Comparison of ENCODE assay signal across 17 cellular contexts in genomic region chr20:49409302-49409969, GRCh38.
DNase-seq lines count a peak whose midpoint lies in the region; ATAC-seq and TF ChIP-seq lines count a peak whose summit lies in the region.
"Had no signal": no experiment of that assay in that cellular context is flagged by ENCODE, and none has a peak within 500 bp of the region (broad histone marks: within the 10 kb centered on the region; RNA-seq: fewer than 3 reads in every experiment).

No MANE protein-coding gene starts in this region.

- CTCF ChIA-PET in WTC11 (lab: Charles Lee) = interaction anchor here (1.3 kb wide), 1 partner anchor 75 kb away, joined by 3 read pairs; no protein-coding TSS in a partner anchor
- CTCF ChIA-PET in activated CD8-positive, alpha-beta T cell treated with anti-CD3 and anti-CD28 coated beads for 36 hours (lab: Charles Lee) = interaction anchor here (1.4 kb wide), 1 partner anchor 25 kb away, joined by 5 read pairs; no protein-coding TSS in a partner anchor

- H4K12ac ChIP-seq in trophoblast cell (ENCODE audit: low read depth, low read length) = no peak overlapping the region

- H3K79me2 ChIP-seq in trophoblast cell (ENCODE audit: control insufficient read depth, insufficient read depth, low read length, poor library complexity) = no peaks in the 10 kb centered on the region

- H2BK12ac ChIP-seq in trophoblast cell (ENCODE audit: low read length) = no peak overlapping the region

- H2BK120ac ChIP-seq in trophoblast cell (ENCODE audit: insufficient read depth, low read length, poor library complexity) = no peak overlapping the region

- no peaks in the 10 kb centered on the region for H3K9me3 ChIP-seq in gastroesophageal sphincter
- H3K9me3 ChIP-seq in trophoblast cell (ENCODE audit: insufficient read depth, low read depth, low read length) = no peaks in the 10 kb centered on the region
- H3K9me3 ChIP-seq: BE2C, HAP-1 had no signal

- H4K91ac ChIP-seq in trophoblast cell (ENCODE audit: low read depth, low read length) = no peak overlapping the region

- H2AK5ac ChIP-seq in trophoblast cell (ENCODE audit: low read length) = no peak overlapping the region

- H3K4me1 ChIP-seq in gastroesophageal sphincter = peaks cover 0 to 71% (median 6%) of the 10 kb centered on the region in 3 donors
- no peaks in the 10 kb centered on the region for H3K4me1 ChIP-seq in trophoblast cell (ENCODE audit: control insufficient read depth in 1 of 2, insufficient read depth in 2 of 2, low read length in 2 of 2)
- H3K4me1 ChIP-seq: BE2C, HAP-1 had no signal

- no peak overlapping the region for H3K4me3 Mint-ChIP-seq in WTC11
- H3K4me3 Mint-ChIP-seq in osteocyte (ENCODE audit: unreplicated experiment) = no peak overlapping the region
- no peak overlapping the region for H3K4me3 Mint-ChIP-seq in activated CD8-positive, alpha-beta T cell treated with anti-CD3 and anti-CD28 coated beads for 36 hours
- H3K4me3 Mint-ChIP-seq: CD4-positive, CD25-positive, alpha-beta regulatory T cell; CD8-positive, alpha-beta memory T cell had no signal

- H3K4me1 Mint-ChIP-seq in WTC11 (peaks cover 7% of the 10 kb centered on the region), osteocyte (ENCODE audit: unreplicated experiment) (peaks cover 70% of the 10 kb centered on the region)
- no peaks in the 10 kb centered on the region for H3K4me1 Mint-ChIP-seq in activated CD8-positive, alpha-beta T cell treated with anti-CD3 and anti-CD28 coated beads for 36 hours (ENCODE audit: low read depth)
- H3K4me1 Mint-ChIP-seq: CD4-positive, CD25-positive, alpha-beta regulatory T cell; CD8-positive, alpha-beta memory T cell had no signal

- H3K14ac ChIP-seq in trophoblast cell (ENCODE audit: low read length) = no peak overlapping the region

- no peak for DNase-seq in WTC11 (ENCODE audit: low spot score)
- DNase-seq in osteocyte (ENCODE audit: extremely low spot score, unreplicated experiment) = no peak
- DNase-seq in activated CD8-positive, alpha-beta T cell treated with anti-CD3 and anti-CD28 coated beads for 36 hours = no peak
- no peak for DNase-seq in HCEC 1CT
- no peak for DNase-seq in SIG-M5 (lab: John Stamatoyannopoulos, UW)
- no peak for DNase-seq in trophoblast cell
- DNase-seq: BE2C; C1 segment of cervical spinal cord; CD4-positive, CD25-positive, alpha-beta regulatory T cell; CD8-positive, alpha-beta memory T cell; DMS 273 treated with DMSO at 0.1 percent for 48 hours; DMS53; DND-41; EL had no signal

- H3K27me3 Mint-ChIP-seq in WTC11 (ENCODE audit: low read depth) (no peaks in the 10 kb centered on the region; the same call in 1 of the 2 replicates), osteocyte (ENCODE audit: unreplicated experiment) (no peaks in the 10 kb centered on the region)
- H3K27me3 Mint-ChIP-seq in activated CD8-positive, alpha-beta T cell treated with anti-CD3 and anti-CD28 coated beads for 36 hours = peaks cover 17% of the 10 kb centered on the region

- H3K23ac ChIP-seq in trophoblast cell (ENCODE audit: low read length) = no peak overlapping the region

- H3K27ac ChIP-seq in gastroesophageal sphincter = peak overlapping the region in 3 of 4 donors; percentile 87 to 92 (median 91)
- no peak overlapping the region for H3K27ac ChIP-seq in trophoblast cell (ENCODE audit: low read depth, low read length)

- POLR2A ChIA-PET in WTC11 (lab: Charles Lee) = no interaction called here
- POLR2A ChIA-PET in activated CD8-positive, alpha-beta T cell treated with anti-CD3 and anti-CD28 coated beads for 36 hours (lab: Charles Lee) = no interaction called here

- H2AFZ ChIP-seq in trophoblast cell (ENCODE audit: insufficient read depth, low read length, poor library complexity) = no peak overlapping the region

- H2BK5ac ChIP-seq in trophoblast cell (ENCODE audit: low read depth, low read length, poor library complexity) = no peak overlapping the region

- TF ChIP-seq CTCF in WTC11 (IDR thresholded peaks at IDR 0.05) = no peak
- no peak for TF ChIP-seq CTCF in gastroesophageal sphincter (IDR thresholded peaks at IDR 0.05)
- TF ChIP-seq CTCF in osteocyte (IDR thresholded peaks at IDR 0.05) = no peak
- TF ChIP-seq CTCF in activated CD8-positive, alpha-beta T cell treated with anti-CD3 and anti-CD28 coated beads for 36 hours (IDR thresholded peaks at IDR 0.05) = no peak

- no peaks in the 10 kb centered on the region for H3K9me3 Mint-ChIP-seq in WTC11
- H3K9me3 Mint-ChIP-seq in osteocyte (ENCODE audit: unreplicated experiment) = no peaks in the 10 kb centered on the region
- no peaks in the 10 kb centered on the region for H3K9me3 Mint-ChIP-seq in activated CD8-positive, alpha-beta T cell treated with anti-CD3 and anti-CD28 coated beads for 36 hours
- H3K9me3 Mint-ChIP-seq: CD4-positive, CD25-positive, alpha-beta regulatory T cell; CD8-positive, alpha-beta memory T cell had no signal

- intact Hi-C loops in activated CD8-positive, alpha-beta T cell treated with anti-CD3 and anti-CD28 coated beads for 36 hours (cut with micrococcal nuclease) = no loop called here

- H3K4me3 ChIP-seq in gastroesophageal sphincter (no peak overlapping the region), trophoblast cell (ENCODE audit: low read depth, low read length) (no peak overlapping the region)
- H3K4me3 ChIP-seq: GM12878, HAP-1 had no signal

- no peak for TF ChIP-seq POLR2A in gastroesophageal sphincter (IDR thresholded peaks at IDR 0.05)

- no peak for ATAC-seq in WTC11
- ATAC-seq in gastroesophageal sphincter = no peak
- ATAC-seq in activated CD8-positive, alpha-beta T cell treated with anti-CD3 and anti-CD28 coated beads for 36 hours = no peak
- ATAC-seq: GM12878 had no signal

- no peak overlapping the region for H3K4ac ChIP-seq in trophoblast cell (ENCODE audit: low read depth, low read length)

- no peak overlapping the region for H4K8ac ChIP-seq in trophoblast cell (ENCODE audit: low read depth, low read length)

- H3K27me3 ChIP-seq in gastroesophageal sphincter (no peaks in the 10 kb centered on the region), trophoblast cell (ENCODE audit: insufficient read depth, low read length) (no peaks in the 10 kb centered on the region)
- H3K27me3 ChIP-seq: BE2C had no signal

- H3K79me1 ChIP-seq in trophoblast cell (ENCODE audit: low read length) = no peaks in the 10 kb centered on the region

- H3K36me3 ChIP-seq in gastroesophageal sphincter = no peaks in the 10 kb centered on the region
- H3K36me3 ChIP-seq in trophoblast cell (ENCODE audit: control insufficient read depth in 1 of 2, insufficient read depth in 2 of 2, low read length in 2 of 2) = no peaks in the 10 kb centered on the region
- H3K36me3 ChIP-seq: BE2C, HAP-1 had no signal

- no peak overlapping the region for H3K18ac ChIP-seq in trophoblast cell (ENCODE audit: low read length)

- WGBS in gastroesophageal sphincter (ENCODE audit: low coverage in 1 of 2), 2 donors = 78 to 87% methylated on average over 5 to 12 of the region's 13 CpGs
- no CpG with 5 or more reads among the region's 13 CpGs for WGBS in trophoblast cell (ENCODE audit: extremely low coverage, insufficient coverage, insufficient read length)

- no peak overlapping the region for H3K4me2 ChIP-seq in trophoblast cell (ENCODE audit: low read length)

- no peak overlapping the region for H3K9ac ChIP-seq in trophoblast cell (ENCODE audit: low read length)

- TF ChIP-seq EP300 in gastroesophageal sphincter (IDR thresholded peaks at IDR 0.05) = no peak

- H3K27ac Mint-ChIP-seq in WTC11 (peak overlapping the region; percentile 70; the same call in 1 of the 2 replicates), osteocyte (ENCODE audit: unreplicated experiment) (peak overlapping the region; percentile 76)
- H3K27ac Mint-ChIP-seq in activated CD8-positive, alpha-beta T cell treated with anti-CD3 and anti-CD28 coated beads for 36 hours = no peak overlapping the region

- H3K36me3 Mint-ChIP-seq in WTC11 (no peaks in the 10 kb centered on the region), osteocyte (ENCODE audit: unreplicated experiment) (peaks cover 2% of the 10 kb centered on the region)
- H3K36me3 Mint-ChIP-seq in activated CD8-positive, alpha-beta T cell treated with anti-CD3 and anti-CD28 coated beads for 36 hours (ENCODE audit: low read depth) = no peaks in the 10 kb centered on the region
- H3K36me3 Mint-ChIP-seq: CD4-positive, CD25-positive, alpha-beta regulatory T cell; CD8-positive, alpha-beta memory T cell had no signal

TF ChIP-seq in WTC11, 78 proteins besides CTCF, POLR2A, EP300 and RAD21 (continues in another document):
- TF ChIP-seq ZNF317 (CRISPR knock-in tag; IDR thresholded peaks at IDR 0.05; ENCODE audit: borderline replicate concordance, low read depth) (no peak), TEAD1 (CRISPR knock-in tag; IDR thresholded peaks at IDR 0.05) (no peak), ZNF396 (CRISPR knock-in tag; IDR thresholded peaks at IDR 0.05; ENCODE audit: borderline replicate concordance) (no peak), FOXJ3 (CRISPR knock-in tag; IDR thresholded peaks at IDR 0.05; ENCODE audit: borderline replicate concordance) (no peak)
- TF ChIP-seq, protein P1, sequence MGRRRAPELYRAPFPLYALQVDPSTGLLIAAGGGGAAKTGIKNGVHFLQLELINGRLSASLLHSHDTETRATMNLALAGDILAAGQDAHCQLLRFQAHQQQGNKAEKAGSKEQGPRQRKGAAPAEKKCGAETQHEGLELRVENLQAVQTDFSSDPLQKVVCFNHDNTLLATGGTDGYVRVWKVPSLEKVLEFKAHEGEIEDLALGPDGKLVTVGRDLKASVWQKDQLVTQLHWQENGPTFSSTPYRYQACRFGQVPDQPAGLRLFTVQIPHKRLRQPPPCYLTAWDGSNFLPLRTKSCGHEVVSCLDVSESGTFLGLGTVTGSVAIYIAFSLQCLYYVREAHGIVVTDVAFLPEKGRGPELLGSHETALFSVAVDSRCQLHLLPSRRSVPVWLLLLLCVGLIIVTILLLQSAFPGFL (CRISPR knock-in tag; IDR thresholded peaks at IDR 0.05; ENCODE audit: borderline replicate concordance) = no peak
- TF ChIP-seq, protein P2, sequence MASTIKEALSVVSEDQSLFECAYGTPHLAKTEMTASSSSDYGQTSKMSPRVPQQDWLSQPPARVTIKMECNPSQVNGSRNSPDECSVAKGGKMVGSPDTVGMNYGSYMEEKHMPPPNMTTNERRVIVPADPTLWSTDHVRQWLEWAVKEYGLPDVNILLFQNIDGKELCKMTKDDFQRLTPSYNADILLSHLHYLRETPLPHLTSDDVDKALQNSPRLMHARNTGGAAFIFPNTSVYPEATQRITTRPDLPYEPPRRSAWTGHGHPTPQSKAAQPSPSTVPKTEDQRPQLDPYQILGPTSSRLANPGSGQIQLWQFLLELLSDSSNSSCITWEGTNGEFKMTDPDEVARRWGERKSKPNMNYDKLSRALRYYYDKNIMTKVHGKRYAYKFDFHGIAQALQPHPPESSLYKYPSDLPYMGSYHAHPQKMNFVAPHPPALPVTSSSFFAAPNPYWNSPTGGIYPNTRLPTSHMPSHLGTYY (CRISPR knock-in tag; IDR thresholded peaks at IDR 0.05) = no peak
